In the genomic region with DNA sequence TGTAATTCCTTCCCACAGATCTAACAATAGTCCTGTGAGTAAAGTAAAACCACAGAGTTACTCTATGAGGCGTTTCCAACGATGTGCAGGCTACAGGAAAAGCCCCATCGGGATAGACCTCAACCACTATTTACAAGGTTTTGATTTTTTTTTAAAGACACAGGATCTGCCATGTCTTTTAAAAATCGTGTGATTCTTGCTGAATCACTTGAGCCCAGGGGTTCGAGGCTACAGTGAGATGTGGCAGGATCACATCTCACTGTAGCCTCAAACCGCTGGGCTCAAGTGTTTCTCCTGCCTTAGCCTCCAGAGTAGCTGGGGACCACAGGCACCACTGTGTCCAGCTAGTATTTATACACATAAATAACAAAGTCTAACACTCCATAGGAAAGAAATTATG, we compare ENCODE assay signal across 1 cellular context.
TF ChIP-seq lines count a peak whose summit lies in the region.

No MANE protein-coding gene starts in this region.

TF ChIP-seq in GM12878, 131 proteins besides CTCF, POLR2A, EP300 and RAD21:
- TF ChIP-seq KAT2A (conservative IDR thresholded peaks at IDR 0.05; ENCODE audit: control insufficient read depth, low read depth, low read length) (no peak), RUNX3 (IDR thresholded peaks at IDR 0.05; ENCODE audit: low read length) (peak; percentile 18; the same call in 1 of the 2 replicates), POLR2AphosphoS5 (IDR thresholded peaks at IDR 0.05; ENCODE audit: low read length) (peak; percentile 55), SMC3 (IDR thresholded peaks at IDR 0.05; ENCODE audit: borderline replicate concordance, low read length) (no peak), PML (IDR thresholded peaks at IDR 0.05; ENCODE audit: low read length) (0 out of 2 replicates have a peak, but pooled peaks have one; percentile 11)
